ENCODE assay signal across 1 cellular context in genomic region chr4:118335774-118336173, GRCh38.
TF ChIP-seq lines count a peak whose summit lies in the region.

No MANE protein-coding gene starts in this region.

TF ChIP-seq in GM23338, 12 proteins besides CTCF, POLR2A, EP300 and RAD21:
- no peak for TF ChIP-seq POLR2AphosphoS5 (IDR thresholded peaks at IDR 0.05; ENCODE audit: low read depth)
- no peak for TF ChIP-seq EZH2 (IDR thresholded peaks at IDR 0.05; ENCODE audit: low read depth, unreplicated experiment)
- TF ChIP-seq EZH2phosphoT487 (IDR thresholded peaks at IDR 0.05; ENCODE audit: unreplicated experiment), result no peak
- TF ChIP-seq ETS1 (IDR thresholded peaks at IDR 0.05), result no peak
- no peak for TF ChIP-seq JUNB (IDR thresholded peaks at IDR 0.05; ENCODE audit: unreplicated experiment)
- no peak for TF ChIP-seq NANOG (IDR thresholded peaks at IDR 0.05; ENCODE audit: borderline replicate concordance)
- TF ChIP-seq CREB1 (CRISPR knock-in tag; IDR thresholded peaks at IDR 0.05; ENCODE audit: low read depth), result no peak
- no peak for TF ChIP-seq ZNF331 (CRISPR knock-in tag; IDR thresholded peaks at IDR 0.05; ENCODE audit: low read depth)
- TF ChIP-seq, protein P1, sequence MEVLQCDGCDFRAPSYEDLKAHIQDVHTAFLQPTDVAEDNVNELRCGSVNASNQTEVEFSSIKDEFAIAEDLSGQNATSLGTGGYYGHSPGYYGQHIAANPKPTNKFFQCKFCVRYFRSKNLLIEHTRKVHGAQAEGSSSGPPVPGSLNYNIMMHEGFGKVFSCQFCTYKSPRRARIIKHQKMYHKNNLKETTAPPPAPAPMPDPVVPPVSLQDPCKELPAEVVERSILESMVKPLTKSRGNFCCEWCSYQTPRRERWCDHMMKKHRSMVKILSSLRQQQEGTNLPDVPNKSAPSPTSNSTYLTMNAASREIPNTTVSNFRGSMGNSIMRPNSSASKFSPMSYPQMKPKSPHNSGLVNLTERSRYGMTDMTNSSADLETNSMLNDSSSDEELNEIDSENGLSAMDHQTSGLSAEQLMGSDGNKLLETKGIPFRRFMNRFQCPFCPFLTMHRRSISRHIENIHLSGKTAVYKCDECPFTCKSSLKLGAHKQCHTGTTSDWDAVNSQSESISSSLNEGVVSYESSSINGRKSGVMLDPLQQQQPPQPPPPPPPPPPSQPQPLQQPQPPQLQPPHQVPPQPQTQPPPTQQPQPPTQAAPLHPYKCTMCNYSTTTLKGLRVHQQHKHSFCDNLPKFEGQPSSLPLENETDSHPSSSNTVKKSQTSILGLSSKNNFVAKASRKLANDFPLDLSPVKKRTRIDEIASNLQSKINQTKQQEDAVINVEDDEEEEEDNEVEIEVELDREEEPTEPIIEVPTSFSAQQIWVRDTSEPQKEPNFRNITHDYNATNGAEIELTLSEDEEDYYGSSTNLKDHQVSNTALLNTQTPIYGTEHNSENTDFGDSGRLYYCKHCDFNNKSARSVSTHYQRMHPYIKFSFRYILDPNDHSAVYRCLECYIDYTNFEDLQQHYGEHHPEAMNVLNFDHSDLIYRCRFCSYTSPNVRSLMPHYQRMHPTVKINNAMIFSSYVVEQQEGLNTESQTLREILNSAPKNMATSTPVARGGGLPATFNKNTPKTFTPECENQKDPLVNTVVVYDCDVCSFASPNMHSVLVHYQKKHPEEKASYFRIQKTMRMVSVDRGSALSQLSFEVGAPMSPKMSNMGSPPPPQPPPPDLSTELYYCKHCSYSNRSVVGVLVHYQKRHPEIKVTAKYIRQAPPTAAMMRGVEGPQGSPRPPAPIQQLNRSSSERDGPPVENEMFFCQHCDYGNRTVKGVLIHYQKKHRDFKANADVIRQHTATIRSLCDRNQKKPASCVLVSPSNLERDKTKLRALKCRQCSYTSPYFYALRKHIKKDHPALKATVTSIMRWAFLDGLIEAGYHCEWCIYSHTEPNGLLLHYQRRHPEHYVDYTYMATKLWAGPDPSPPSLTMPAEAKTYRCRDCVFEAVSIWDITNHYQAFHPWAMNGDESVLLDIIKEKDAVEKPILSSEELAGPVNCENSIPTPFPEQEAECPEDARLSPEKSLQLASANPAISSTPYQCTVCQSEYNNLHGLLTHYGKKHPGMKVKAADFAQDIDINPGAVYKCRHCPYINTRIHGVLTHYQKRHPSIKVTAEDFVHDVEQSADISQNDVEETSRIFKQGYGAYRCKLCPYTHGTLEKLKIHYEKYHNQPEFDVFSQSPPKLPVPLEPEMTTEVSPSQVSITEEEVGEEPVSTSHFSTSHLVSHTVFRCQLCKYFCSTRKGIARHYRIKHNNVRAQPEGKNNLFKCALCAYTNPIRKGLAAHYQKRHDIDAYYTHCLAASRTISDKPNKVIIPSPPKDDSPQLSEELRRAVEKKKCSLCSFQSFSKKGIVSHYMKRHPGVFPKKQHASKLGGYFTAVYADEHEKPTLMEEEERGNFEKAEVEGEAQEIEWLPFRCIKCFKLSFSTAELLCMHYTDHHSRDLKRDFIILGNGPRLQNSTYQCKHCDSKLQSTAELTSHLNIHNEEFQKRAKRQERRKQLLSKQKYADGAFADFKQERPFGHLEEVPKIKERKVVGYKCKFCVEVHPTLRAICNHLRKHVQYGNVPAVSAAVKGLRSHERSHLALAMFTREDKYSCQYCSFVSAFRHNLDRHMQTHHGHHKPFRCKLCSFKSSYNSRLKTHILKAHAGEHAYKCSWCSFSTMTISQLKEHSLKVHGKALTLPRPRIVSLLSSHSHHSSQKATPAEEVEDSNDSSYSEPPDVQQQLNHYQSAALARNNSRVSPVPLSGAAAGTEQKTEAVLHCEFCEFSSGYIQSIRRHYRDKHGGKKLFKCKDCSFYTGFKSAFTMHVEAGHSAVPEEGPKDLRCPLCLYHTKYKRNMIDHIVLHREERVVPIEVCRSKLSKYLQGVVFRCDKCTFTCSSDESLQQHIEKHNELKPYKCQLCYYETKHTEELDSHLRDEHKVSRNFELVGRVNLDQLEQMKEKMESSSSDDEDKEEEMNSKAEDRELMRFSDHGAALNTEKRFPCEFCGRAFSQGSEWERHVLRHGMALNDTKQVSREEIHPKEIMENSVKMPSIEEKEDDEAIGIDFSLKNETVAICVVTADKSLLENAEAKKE (CRISPR knock-in tag; IDR thresholded peaks at IDR 0.05), result no peak
